Comparison of ENCODE assay signal across 20 cellular contexts in the genomic region with DNA sequence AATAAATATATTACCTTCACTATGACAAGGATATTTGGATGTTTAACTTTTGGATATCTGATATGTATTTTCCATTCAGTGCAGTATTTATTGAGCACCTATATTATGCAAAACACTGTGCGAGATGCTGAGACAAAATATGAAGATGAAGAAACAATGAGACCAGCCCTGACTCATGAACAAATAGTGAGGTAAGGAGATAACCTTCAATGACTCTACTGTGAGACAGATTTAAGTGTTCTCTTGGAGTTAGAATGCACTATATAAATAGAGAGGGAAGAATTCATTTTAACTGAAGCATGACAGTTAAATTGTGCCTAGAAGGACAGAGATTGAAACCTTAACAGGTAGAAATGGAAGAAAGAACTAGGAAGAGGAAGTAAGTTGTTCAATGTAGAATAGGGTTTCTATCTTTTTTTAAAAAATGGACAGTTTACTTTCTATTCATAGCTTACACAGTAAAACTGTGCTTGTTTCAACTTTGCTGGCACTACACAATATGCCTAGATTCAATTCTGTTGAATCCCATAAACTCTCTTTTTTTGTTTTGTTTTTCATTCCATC.
DNase-seq lines count a peak whose midpoint lies in the region; ATAC-seq and TF ChIP-seq lines count a peak whose summit lies in the region.
"Had no signal": no experiment of that assay in that cellular context is flagged by ENCODE, and none has a peak within 500 bp of the region (broad histone marks: within the 10 kb centered on the region; RNA-seq: fewer than 3 reads in every experiment).

No MANE protein-coding gene starts in this region.

- ATAC-seq in HG02885 (IDR thresholded peaks at IDR 0.05; ENCODE audit: poor library complexity, unreplicated experiment) (peak; percentile 64), activated B cell treated with CpG ODN at 0.5 μM for 24 hours (ENCODE audit: low read depth) (peak; percentile 14), aorta (ENCODE audit: low FRiP score) (no peak)
- ATAC-seq in stimulated activated naive B cell treated with anti-CD40 and anti-IgM and Interleukin-4, amounts not matched to agents 10 μg/mL and 1 μg/mL and 100 μg/mL, for 72 hours (replicated peaks): peak; percentile 48 to 64
- ATAC-seq: Right ventricle myocardium inferior had no signal

- no peaks in the 10 kb centered on the region for H3K9me3 Mint-ChIP-seq in MCF 10A (ENCODE audit: unreplicated experiment)
- no peaks in the 10 kb centered on the region for H3K9me3 Mint-ChIP-seq in activated B cell treated with CpG ODN at 0.5 μM for 24 hours
- no peaks in the 10 kb centered on the region for H3K9me3 Mint-ChIP-seq in stimulated activated naive B cell treated with anti-CD40 and anti-IgM and Interleukin-4, amounts not matched to agents 10 μg/mL and 1 μg/mL and 100 μg/mL, for 72 hours
- H3K9me3 Mint-ChIP-seq: central memory CD8-positive, alpha-beta T cell had no signal

- no peak overlapping the region for H3K9ac ChIP-seq in mammary epithelial cell (ENCODE audit: insufficient read depth, low read length)

- H3K4me1 ChIP-seq in mammary epithelial cell (ENCODE audit: insufficient read depth, low read length) (no peaks in the 10 kb centered on the region), aorta (ENCODE audit: control insufficient read depth in 1 of 2, insufficient read depth in 2 of 2, low read length in 2 of 2) (no peaks in the 10 kb centered on the region)
- H3K4me1 ChIP-seq: Caco-2 had no signal

- no peak overlapping the region for H3K27ac Mint-ChIP-seq in MCF 10A (ENCODE audit: low read depth, unreplicated experiment)
- H3K27ac Mint-ChIP-seq in activated B cell treated with CpG ODN at 0.5 μM for 24 hours: no peak overlapping the region
- no peak overlapping the region for H3K27ac Mint-ChIP-seq in stimulated activated naive B cell treated with anti-CD40 and anti-IgM and Interleukin-4, amounts not matched to agents 10 μg/mL and 1 μg/mL and 100 μg/mL, for 72 hours
- H3K27ac Mint-ChIP-seq: B cell had no signal

- CTCF ChIA-PET in MCF 10A (lab: Yijun Ruan, JAX): no interaction called here
- CTCF ChIA-PET in mammary epithelial cell (lab: Charles Lee; ENCODE audit: low non-redundant PET): no interaction called here
- CTCF ChIA-PET in activated B cell treated with CpG ODN at 0.5 μM for 24 hours (lab: Charles Lee): no interaction called here

- H3K27ac ChIP-seq in mammary epithelial cell (ENCODE audit: insufficient read depth, low read depth, low read length): no peak overlapping the region
- no peak overlapping the region for H3K27ac ChIP-seq in aorta (ENCODE audit: low read depth in 1 of 2, low read length in 2 of 2)

- no peaks in the 10 kb centered on the region for H4K20me1 ChIP-seq in mammary epithelial cell (ENCODE audit: insufficient read depth, low read length)

- in situ Hi-C loops in mammary epithelial cell (cut with MboI; ENCODE audit: low sequenced_read_pairs in 2 of 2): no loop called here

- POLR2A ChIA-PET in MCF 10A (lab: Yijun Ruan, JAX): no interaction called here
- POLR2A ChIA-PET in activated B cell treated with CpG ODN at 0.5 μM for 24 hours (lab: Charles Lee): no interaction called here

- BruUV-seq in MCF 10A (replicated peaks; lab: Mats Ljungman, UMichigan): no TSS peak
- BruUV-seq in mammary epithelial cell (replicated peaks; lab: Mats Ljungman, UMichigan): no TSS peak

- H2AFZ ChIP-seq in mammary epithelial cell (ENCODE audit: low read depth, low read length): no peak overlapping the region

- no peak overlapping the region for H3K4me3 ChIP-seq in mammary epithelial cell (replicated peaks in 1 of 3; ENCODE audit: insufficient read depth in 1 of 3, low read depth in 2 of 3, low read length in 3 of 3)
- no peak overlapping the region for H3K4me3 ChIP-seq in aorta (ENCODE audit: low read length in 2 of 2)

- dilution Hi-C loops in mammary epithelial cell (cut with HindIII; ENCODE audit: low sequenced_read_pairs): no loop called here

- WGBS in mammary epithelial cell (ENCODE audit: low coverage, missing lambda C conversion rate): 100% methylated on average over 1 of the region's 1 CpG
- whole genome bisulfite sequencing in aorta, 2 donors: 93 to 97% methylated on average over 1 of the region's 1 CpG

- H3K4me1 Mint-ChIP-seq in MCF 10A (ENCODE audit: insufficient read depth, unreplicated experiment) (peaks cover 6% of the 10 kb centered on the region), activated B cell treated with CpG ODN at 0.5 μM for 24 hours (peaks cover 21% of the 10 kb centered on the region)
- peaks cover 16 to 29% of the 10 kb centered on the region in 2 donors for H3K4me1 Mint-ChIP-seq in stimulated activated naive B cell treated with anti-CD40 and anti-IgM and Interleukin-4, amounts not matched to agents 10 μg/mL and 1 μg/mL and 100 μg/mL, for 72 hours
- H3K4me1 Mint-ChIP-seq: central memory CD8-positive, alpha-beta T cell had no signal

- no peaks in the 10 kb centered on the region for H3K27me3 ChIP-seq in mammary epithelial cell (ENCODE audit: insufficient read depth, low read length)
- no peaks in the 10 kb centered on the region for H3K27me3 ChIP-seq in aorta (ENCODE audit: control insufficient read depth in 1 of 2, insufficient read depth in 2 of 2, low read length in 1 of 2)

- no peak for TF ChIP-seq CTCF in MCF 10A (IDR thresholded peaks at IDR 0.05; ENCODE audit: unreplicated experiment)
- TF ChIP-seq CTCF in mammary epithelial cell (conservative IDR thresholded peaks at IDR 0.05 in 1 of 2, IDR thresholded peaks at IDR 0.05 in 1 of 2; ENCODE audit: extremely low read depth in 1 of 2, insufficient read depth in 1 of 2, low read depth in 1 of 2, low read length in 2 of 2): no peak
- TF ChIP-seq CTCF in activated B cell treated with CpG ODN at 0.5 μM for 24 hours (IDR thresholded peaks at IDR 0.05): no peak

- H3K4me3 Mint-ChIP-seq in MCF 10A (ENCODE audit: unreplicated experiment) (no peak overlapping the region), activated B cell treated with CpG ODN at 0.5 μM for 24 hours (no peak overlapping the region)
- no peak overlapping the region for H3K4me3 Mint-ChIP-seq in stimulated activated naive B cell treated with anti-CD40 and anti-IgM and Interleukin-4, amounts not matched to agents 10 μg/mL and 1 μg/mL and 100 μg/mL, for 72 hours
- H3K4me3 Mint-ChIP-seq: B cell; central memory CD8-positive, alpha-beta T cell had no signal

- no peaks in the 10 kb centered on the region for H3K79me2 ChIP-seq in mammary epithelial cell (ENCODE audit: insufficient read depth, low read length)

- no peak overlapping the region for H3K4me2 ChIP-seq in mammary epithelial cell (ENCODE audit: insufficient read depth, low read depth, low read length)

- H3K36me3 Mint-ChIP-seq in MCF 10A (ENCODE audit: insufficient read depth, unreplicated experiment) (no peaks in the 10 kb centered on the region), activated B cell treated with CpG ODN at 0.5 μM for 24 hours (ENCODE audit: low read depth) (peaks cover 7% of the 10 kb centered on the region)
- no peaks in the 10 kb centered on the region for H3K36me3 Mint-ChIP-seq in stimulated activated naive B cell treated with anti-CD40 and anti-IgM and Interleukin-4, amounts not matched to agents 10 μg/mL and 1 μg/mL and 100 μg/mL, for 72 hours

- no peaks in the 10 kb centered on the region for H3K9me3 ChIP-seq in mammary epithelial cell (replicated peaks; ENCODE audit: insufficient read depth, low read length)
- no peaks in the 10 kb centered on the region for H3K9me3 ChIP-seq in aorta (ENCODE audit: control insufficient read depth, low read length)
- H3K9me3 ChIP-seq: Caco-2 had no signal

- H3K27me3 Mint-ChIP-seq in MCF 10A (ENCODE audit: insufficient read depth, unreplicated experiment) (no peaks in the 10 kb centered on the region), activated B cell treated with CpG ODN at 0.5 μM for 24 hours (no peaks in the 10 kb centered on the region)
- H3K27me3 Mint-ChIP-seq in stimulated activated naive B cell treated with anti-CD40 and anti-IgM and Interleukin-4, amounts not matched to agents 10 μg/mL and 1 μg/mL and 100 μg/mL, for 72 hours: no peaks in the 10 kb centered on the region
- H3K27me3 Mint-ChIP-seq: B cell; central memory CD8-positive, alpha-beta T cell had no signal

- DNase-seq in MCF 10A (ENCODE audit: unreplicated experiment) (peak; percentile 2), mammary epithelial cell (no peak), activated B cell treated with CpG ODN at 0.5 μM for 24 hours (no peak), aorta (no peak), NAMALWA (ENCODE audit: low spot score) (no peak), occipital lobe (lab: John Stamatoyannopoulos, UW) (no peak)
- DNase-seq in stimulated activated naive B cell treated with anti-CD40 and anti-IgM and Interleukin-4, amounts not matched to agents 10 μg/mL and 1 μg/mL and 100 μg/mL, for 72 hours: no peak
- DNase-seq: activated CD4-positive, alpha-beta T cell treated with anti-CD3 and anti-CD28 coated beads, Interleukin-2, amount 50 U/mL, for 1 hour; activated gamma-delta T cell; amygdala; Caco-2; erythroblast; GOT3; NCI-H1694; NCI-H446; T-helper 1 cell had no signal

- intact Hi-C loops in MCF 10A (cut with micrococcal nuclease): no loop called here
- intact Hi-C loops in mammary epithelial cell (cut with micrococcal nuclease): no loop called here
- intact Hi-C loops in activated B cell treated with CpG ODN at 0.5 μM for 24 hours (cut with micrococcal nuclease): no loop called here
- intact Hi-C loops in aorta (cut with DNase I): no loop called here

- H3K36me3 ChIP-seq in mammary epithelial cell (ENCODE audit: insufficient read depth, low read length): no peaks in the 10 kb centered on the region
- no peaks in the 10 kb centered on the region for H3K36me3 ChIP-seq in aorta (ENCODE audit: control insufficient read depth in 1 of 2, insufficient read depth in 2 of 2, low read length in 1 of 2)
